ENCODE assay signal across 8 cellular contexts in genomic region chr19:48445606-48446481, GRCh38. TPM values are rescaled to one million over a fixed set of nuclear protein-coding genes. Genes with fewer than 3 reads are reported as not detected.
DNase-seq lines count a peak whose midpoint lies in the region; ATAC-seq and TF ChIP-seq lines count a peak whose summit lies in the region.

Gene GRWD1 (plus strand): TSS chr19:48445983. CDS start chr19:48446006, 23 bp downstream.

- CTCF ChIA-PET in AG04449 (lab: Yijun Ruan, JAX): interaction anchor here (0.8 to 3.8 kb wide), 24 partner anchors 9 to 143 kb away, joined by 3 to 23 read pairs (median 5); partner anchors contain the start of genes GRIN2D, KCNJ14 and KDELR1
- CTCF ChIA-PET in activated B cell treated with CpG ODN at 0.5 μM for 24 hours (lab: Charles Lee): interaction anchor here (0.8 to 2.0 kb wide), 5 partner anchors 44 to 174 kb away, joined by 3 to 7 read pairs (median 4); partner anchors contain the start of genes KDELR1 and SPHK2

- peaks cover 35% of the 10 kb centered on the region for H3K4me1 Mint-ChIP-seq in activated B cell treated with CpG ODN at 0.5 μM for 24 hours

- WGBS in spleen, 5 donors: 0 to 2% (median 0%) methylated on average over 59 to 61 of the region's 61 CpGs

- peak within 1 kb of the TSS; percentile 96 for H3K4me3 Mint-ChIP-seq in activated B cell treated with CpG ODN at 0.5 μM for 24 hours

- H3K27me3 ChIP-seq in spleen (replicated peaks in 1 of 7): peaks cover 0 to 42% (median 24%) of the 10 kb centered on the region in 7 donors

- TF ChIP-seq CTCF in AG04449 (IDR thresholded peaks at IDR 0.05; ENCODE audit: insufficient read depth, low read length, missing control alignments): no peak
- TF ChIP-seq CTCF in activated B cell treated with CpG ODN at 0.5 μM for 24 hours (IDR thresholded peaks at IDR 0.05): no peak
- TF ChIP-seq CTCF in spleen (IDR thresholded peaks at IDR 0.05 in 8 of 11, conservative IDR thresholded peaks at IDR 0.05 in 3 of 11): peak in 5 of 11 experiments; percentile 1 to 46 (median 35)

- peaks cover 19% of the 10 kb centered on the region for H3K27me3 Mint-ChIP-seq in activated B cell treated with CpG ODN at 0.5 μM for 24 hours

- H3K27ac Mint-ChIP-seq in activated B cell treated with CpG ODN at 0.5 μM for 24 hours: peak within 1 kb of the TSS; percentile 95

- H3K4me3 ChIP-seq in AG04449 (ENCODE audit: low read depth, low read length) (peak within 1 kb of the TSS; percentile 90), spleen (peak within 1 kb of the TSS; percentile 82 to 100 (median 98))

- no peaks in the 10 kb centered on the region for H3K9me3 ChIP-seq in spleen

- peaks cover 10 to 50% (median 33%) of the 10 kb centered on the region in 6 donors for H3K4me1 ChIP-seq in spleen

- intact Hi-C loops in activated B cell treated with CpG ODN at 0.5 μM for 24 hours (cut with micrococcal nuclease) (loop anchor here (1.0 kb wide), 8 partner anchors 23 to 173 kb away; partner anchors contain the start of genes CYTH2, KDELR1, RPL18 and SPHK2), spleen (cut with DNase I; ENCODE audit: low total_unique reads) (no loop called here)

- POLR2A ChIA-PET in AG04449 (lab: Yijun Ruan, JAX) (interaction anchor here (0.5 to 2.2 kb wide), 3 partner anchors 54 to 178 kb away, joined by 3 to 6 read pairs (median 3); partner anchors contain the start of gene KDELR1), activated B cell treated with CpG ODN at 0.5 μM for 24 hours (lab: Charles Lee) (interaction anchor here (0.6 to 2.2 kb wide), 12 partner anchors 12 to 1006 kb away, joined by 3 to 7 read pairs (median 4); partner anchors contain the start of genes GRIN2D, KDELR1, SYNGR4 and TMEM143)

- ATAC-seq in GM18907 (IDR thresholded peaks at IDR 0.05; ENCODE audit: unreplicated experiment) (peak; percentile 82), HG03196 (IDR thresholded peaks at IDR 0.05; ENCODE audit: unreplicated experiment) (peak; percentile 76), activated B cell treated with CpG ODN at 0.5 μM for 24 hours (ENCODE audit: low read depth) (peak; percentile 89)

- H3K36me3 ChIP-seq in spleen: peaks cover 2 to 48% (median 36%) of the 10 kb centered on the region in 6 donors

- TF ChIP-seq POLR2A in spleen (IDR thresholded peaks at IDR 0.05): no peak

- DNase-seq in AG04449 (ENCODE audit: low read depth, low spot score): peak; percentile 63
- DNase-seq in NCI-H345 (lab: John Stamatoyannopoulos, UW): peak; percentile 90
- DNase-seq in activated B cell treated with CpG ODN at 0.5 μM for 24 hours: peak; percentile 78
- DNase-seq in caudate nucleus (lab: John Stamatoyannopoulos, UW): peak; percentile 40 to 97 (median 87)
- DNase-seq in inferior parietal cortex (ENCODE audit: extremely low spot score): peak; percentile 95
- peak; percentile 96 for DNase-seq in spleen

- no peaks in the 10 kb centered on the region for H3K9me3 Mint-ChIP-seq in activated B cell treated with CpG ODN at 0.5 μM for 24 hours

- H3K27ac ChIP-seq in caudate nucleus (ENCODE audit: low read depth, low read length) (peak within 1 kb of the TSS; percentile 96), spleen (peak within 1 kb of the TSS; percentile 69 to 95 (median 88))

- peaks cover 47% of the 10 kb centered on the region for H3K36me3 Mint-ChIP-seq in activated B cell treated with CpG ODN at 0.5 μM for 24 hours (ENCODE audit: low read depth)

RNA-seq across cellular contexts. Expression of gene GRWD1, which starts in this region (rescaled TPM):
- total RNA-seq in activated B cell treated with CpG ODN at 0.5 μM for 24 hours (63.4 and 71.4 TPM in 2 replicates), spleen (10 to 100 TPM; 24.3 to 34.5 (median 26.0) TPM)
- 10 to 100 TPM in 1 of 3 donors, 1 to 10 TPM in 2; 5.5 to 14.7 (median 9.5) TPM for polyA plus RNA-seq in spleen

Comparison
In these comparisons a context has a peak if more than half of its experiments do, and no peak if none do; other contexts are left out.
1. Peak in every context shown above with its lines: DNase-seq, ATAC-seq, H3K4me3 ChIP-seq and H3K27ac ChIP-seq.